In genomic region chr19:19062454-19063182, GRCh38 we compare ENCODE assay signal across 1 cellular context.
TF ChIP-seq lines count a peak whose summit lies in the region.

No MANE protein-coding gene starts in this region.

TF ChIP-seq in GM23338, 12 proteins besides CTCF, POLR2A, EP300 and RAD21 (continued from another document):
- no peak for TF ChIP-seq ZNF462 (CRISPR knock-in tag; IDR thresholded peaks at IDR 0.05)
- no peak for TF ChIP-seq ZNF114 (CRISPR knock-in tag; IDR thresholded peaks at IDR 0.05)
- TF ChIP-seq POLR2AphosphoS5 (IDR thresholded peaks at IDR 0.05; ENCODE audit: low read depth): no peak
- no peak for TF ChIP-seq NANOG (IDR thresholded peaks at IDR 0.05; ENCODE audit: borderline replicate concordance)
- no peak for TF ChIP-seq EZH2phosphoT487 (IDR thresholded peaks at IDR 0.05; ENCODE audit: unreplicated experiment)
- no peak for TF ChIP-seq ETS1 (IDR thresholded peaks at IDR 0.05)
- TF ChIP-seq ZNF331 (CRISPR knock-in tag; IDR thresholded peaks at IDR 0.05; ENCODE audit: low read depth): no peak
- no peak for TF ChIP-seq CREB1 (CRISPR knock-in tag; IDR thresholded peaks at IDR 0.05; ENCODE audit: low read depth)
- TF ChIP-seq STAT1 (IDR thresholded peaks at IDR 0.05; ENCODE audit: unreplicated experiment): no peak
TF ChIP-seq in GM23338: peak in this region for 0.
